In the genomic region with DNA sequence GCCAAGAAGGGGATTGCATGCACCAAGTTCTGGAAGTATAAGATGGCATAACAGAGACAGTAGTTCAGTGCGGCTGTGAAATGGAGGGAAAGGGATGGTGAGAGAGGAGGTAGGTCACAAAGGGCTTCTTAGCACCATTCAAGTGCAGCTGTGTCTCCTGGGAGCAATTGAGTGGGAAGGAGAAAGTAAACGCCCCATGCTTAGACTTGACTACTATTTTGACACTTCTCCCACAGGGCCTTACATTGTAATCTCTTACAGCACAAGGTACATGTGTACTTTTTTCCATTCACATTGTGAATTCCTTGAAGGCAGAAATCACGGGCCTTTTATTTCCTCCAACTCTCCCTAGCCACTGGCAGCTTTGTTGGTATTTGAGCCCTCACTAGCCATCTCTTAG, we compare ENCODE assay signal across 19 cellular contexts.
"Had no signal": no experiment of that assay in that cellular context is flagged by ENCODE, and none has a peak within 500 bp of the region (broad histone marks: within the 10 kb centered on the region; RNA-seq: fewer than 3 reads in every experiment).

No MANE protein-coding gene starts in this region.

- DNase-seq: dorsolateral prefrontal cortex; effector CD4-positive, alpha-beta T cell; heart left ventricle; hippocampal formation; immature natural killer cell; islet precursor cell; kidney glomerular epithelial cell; left ventricle myocardium superior; lower lobe of right lung; natural killer cell; pancreas; stimulated activated CD4-positive, alpha-beta T cell treated with anti-CD3 and anti-CD28 coated beads, Interleukin-2, amount 100 ng/mL, for 24 hours; stimulated activated CD4-positive, alpha-beta T cell treated with anti-CD3 and anti-CD28 coated beads, Interleukin-4, amount 100 ng/mL, for 24 hours; stimulated activated naive CD4-positive, alpha-beta T cell treated with Interleukin-2 at 50 U/mL for 16 hours; stomach; thyroid gland; trophoblast cell had no signal

- ATAC-seq: heart left ventricle; left ventricle myocardium superior; lower lobe of right lung; natural killer cell; pancreas; sciatic nerve; stimulated activated effector memory CD8-positive, alpha-beta T cell treated with anti-CD3 and anti-CD28 coated beads, Interleukin-12 subunit alpha, Interleukin-12 subunit beta, amount 100 ng/mL, for 72 hours had no signal
